Comparison of ENCODE assay signal across 26 cellular contexts in the genomic region with DNA sequence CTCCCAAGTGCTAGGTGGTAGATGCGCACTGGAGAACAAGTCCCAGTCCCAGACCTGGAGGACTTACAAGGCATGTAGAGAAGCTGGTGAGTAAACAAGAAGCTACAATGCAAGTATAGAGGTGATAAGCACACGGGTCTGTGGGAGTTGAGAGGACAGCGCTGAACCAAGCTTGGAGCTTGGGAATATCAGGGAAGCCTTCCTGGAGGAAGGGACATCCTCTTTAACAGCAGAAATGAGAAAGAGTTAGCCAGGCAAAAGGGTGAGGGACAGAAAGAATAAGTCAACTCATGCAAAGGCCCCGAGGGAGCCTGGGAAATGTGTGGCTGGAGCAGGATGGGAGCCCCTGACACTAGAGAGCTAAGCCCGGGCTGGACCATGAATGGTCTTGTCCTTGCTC. TPM values are rescaled to one million over a fixed set of nuclear protein-coding genes. Genes with fewer than 3 reads are reported as not detected.
"Had no signal": no experiment of that assay in that cellular context is flagged by ENCODE, and none has a peak within 500 bp of the region (broad histone marks: within the 10 kb centered on the region; RNA-seq: fewer than 3 reads in every experiment).

No MANE protein-coding gene starts in this region.

- H3K4me3 Mint-ChIP-seq: activated naive CD8-positive, alpha-beta T cell treated with anti-CD3 and anti-CD28 coated beads for 36 hours; activated T-cell treated with anti-CD3 and anti-CD28 coated beads, Interleukin-2, amount 50 U/mL, for 4 hours; nephron progenitor cell; stimulated activated naive B cell treated with anti-CD40 and anti-IgM and Interleukin-4, amounts not matched to agents 10 μg/mL and 1 μg/mL and 100 μg/mL, for 72 hours had no signal

- H3K27ac ChIP-seq: coronary artery, heart left ventricle, parathyroid adenoma, sigmoid colon, WERI-Rb-1 had no signal

- H3K27me3 Mint-ChIP-seq: activated naive CD8-positive, alpha-beta T cell treated with anti-CD3 and anti-CD28 coated beads for 36 hours had no signal

- H2AFZ ChIP-seq: parathyroid adenoma had no signal

- H3K9me3 Mint-ChIP-seq: activated naive CD8-positive, alpha-beta T cell treated with anti-CD3 and anti-CD28 coated beads for 36 hours; activated T-cell treated with anti-CD3 and anti-CD28 coated beads, Interleukin-2, amount 50 U/mL, for 4 hours; activated T-helper 2 cell treated with anti-CD3 and anti-CD28 coated beads, Interferon-gamma antibody, Interleukin-2, Interleukin-4, amounts not matched to agents 10 μg/mL and 5 μg/mL and 100 μg/mL, durations not matched to agents 14 hours and 24 hours and 36 hours; stimulated activated naive B cell treated with anti-CD40 and anti-IgM and Interleukin-4, amounts not matched to agents 10 μg/mL and 1 μg/mL and 100 μg/mL, for 72 hours had no signal

- H3K4me3 ChIP-seq: coronary artery, heart left ventricle, sigmoid colon had no signal

- H3K36me3 Mint-ChIP-seq: activated naive CD8-positive, alpha-beta T cell treated with anti-CD3 and anti-CD28 coated beads for 36 hours; stimulated activated naive B cell treated with anti-CD40 and anti-IgM and Interleukin-4, amounts not matched to agents 10 μg/mL and 1 μg/mL and 100 μg/mL, for 72 hours had no signal

- DNase-seq: activated CD4-positive, alpha-beta T cell treated with anti-CD3 and anti-CD28 coated beads for 1 hour; activated CD4-positive, alpha-beta T cell treated with anti-CD3 and anti-CD28 coated beads, Interleukin-2, amount 50 U/mL, for 4 hours; activated CD8-positive, alpha-beta memory T cell treated with anti-CD3 and anti-CD28 coated beads, Interleukin-2, amount 50 U/mL, for 48 hours; activated naive CD4-positive, alpha-beta T cell treated with Interleukin-2 at 50 U/mL for 16 hours; activated naive CD8-positive, alpha-beta T cell treated with anti-CD3 and anti-CD28 coated beads for 36 hours; activated T-cell treated with anti-CD3 and anti-CD28 coated beads, Interleukin-2, amount 50 U/mL, for 4 hours; amniotic stem cell; cerebellar nuclear complex; heart left ventricle; left ventricle myocardium superior; nephron progenitor cell; nucleus accumbens; sigmoid colon; stimulated activated CD4-positive, alpha-beta T cell treated with anti-CD3 and anti-CD28 coated beads, Interleukin-2, amount 100 ng/mL, for 48 hours; stimulated activated CD8-positive, alpha-beta memory T cell treated with anti-CD3 and anti-CD28 coated beads, Interleukin-4, amount 100 ng/mL, for 48 hours; stimulated activated naive B cell treated with anti-CD40 and anti-IgM and Interleukin-4, amounts not matched to agents 10 μg/mL and 1 μg/mL and 100 μg/mL, for 72 hours; SW 1271; WERI-Rb-1 had no signal

- H3K79me2 ChIP-seq: parathyroid adenoma had no signal

- H3K9me3 ChIP-seq: heart left ventricle, sigmoid colon had no signal

- H3K27ac Mint-ChIP-seq: activated naive CD8-positive, alpha-beta T cell treated with anti-CD3 and anti-CD28 coated beads for 36 hours; activated T-helper 2 cell treated with anti-CD3 and anti-CD28 coated beads, Interferon-gamma antibody, Interleukin-2, Interleukin-4, amounts not matched to agents 10 μg/mL and 5 μg/mL and 100 μg/mL, durations not matched to agents 14 hours and 24 hours and 36 hours; nephron progenitor cell; stimulated activated naive B cell treated with anti-CD40 and anti-IgM and Interleukin-4, amounts not matched to agents 10 μg/mL and 1 μg/mL and 100 μg/mL, for 72 hours had no signal

- H3K9ac ChIP-seq: parathyroid adenoma had no signal

- H3K27me3 ChIP-seq: heart left ventricle, sigmoid colon had no signal

- ATAC-seq: activated T-cell treated with anti-CD3 and anti-CD28 coated beads, Interleukin-2, amount 50 U/mL, for 4 hours; heart left ventricle; left ventricle myocardium superior; stimulated activated naive B cell treated with anti-CD40 and anti-IgM and Interleukin-4, amounts not matched to agents 10 μg/mL and 1 μg/mL and 100 μg/mL, for 72 hours had no signal

- H3K36me3 ChIP-seq: heart left ventricle, sigmoid colon, WERI-Rb-1 had no signal

- FAIRE-seq: bronchial epithelial cell, islet of Langerhans, TTC549 had no signal

- H3K4me1 ChIP-seq: parathyroid adenoma had no signal

RNA-seq across cellular contexts. Expression of gene AQP7, which starts 17.5 kb away (rescaled TPM):
- total RNA-seq: activated CD8-positive, alpha-beta memory T cell treated with anti-CD3 and anti-CD28 coated beads for 36 hours; activated naive CD8-positive, alpha-beta T cell treated with anti-CD3 and anti-CD28 coated beads for 36 hours; activated T-cell treated with anti-CD3 and anti-CD28 coated beads, Interleukin-2, amount 50 U/mL, for 4 hours; activated T-helper 2 cell treated with anti-CD3 and anti-CD28 coated beads, Interferon-gamma antibody, Interleukin-2, Interleukin-4, amounts not matched to agents 10 μg/mL and 5 μg/mL and 100 μg/mL, durations not matched to agents 14 hours and 24 hours and 36 hours; bronchial epithelial cell; fibroblast of villous mesenchyme had no signal
